8 cellular contexts compared by ENCODE assay signal in genomic region chr20:63580796-63581461, GRCh38. TPM values are rescaled to one million over a fixed set of nuclear protein-coding genes. Genes with fewer than 3 reads are reported as not detected.
A peak's percentile ranks its signal among the peaks of the same experiment; 100 is the strongest.
DNase-seq lines count a peak whose midpoint lies in the region; ATAC-seq and TF ChIP-seq lines count a peak whose summit lies in the region.

No MANE protein-coding gene starts in this region.

- intact Hi-C loops in lower leg skin (cut with DNase I; ENCODE audit: low total_unique reads): no loop called here

- H3K79me2 ChIP-seq in Loucy (ENCODE audit: insufficient read depth, low read length) (no peaks in the 10 kb centered on the region), osteoblast (ENCODE audit: insufficient read depth, low read length) (no peaks in the 10 kb centered on the region)

- TF ChIP-seq CTCF in Loucy (conservative IDR thresholded peaks at IDR 0.05; ENCODE audit: low read length) (peak; percentile 64), osteoblast (IDR thresholded peaks at IDR 0.05; ENCODE audit: extremely low read depth, low read depth, low read length) (peak; percentile 47), lower leg skin (IDR thresholded peaks at IDR 0.05) (no peak)

- DNase-seq in ELR (ENCODE audit: low read depth): peak; percentile 75
- peak; percentile 82 for DNase-seq in activated CD4-positive, alpha-beta T cell treated with anti-CD3 and anti-CD28 coated beads for 48 hours
- peak; percentile 54 for DNase-seq in effector CD4-positive, alpha-beta T cell
- DNase-seq in osteoblast (ENCODE audit: insufficient read length, low spot score, missing footprints): peak; percentile 92
- DNase-seq in lower leg skin (ENCODE audit: low spot score in 2 of 2): no peak

- H3K4me1 ChIP-seq in Loucy (ENCODE audit: insufficient read depth, low read length, poor library complexity, severe bottlenecking): no peaks in the 10 kb centered on the region
- H3K4me1 ChIP-seq in osteoblast (ENCODE audit: insufficient read depth, low read length): no peaks in the 10 kb centered on the region

- ATAC-seq in HG03442 (IDR thresholded peaks at IDR 0.05; ENCODE audit: unreplicated experiment): no peak
- ATAC-seq in HG02759 (IDR thresholded peaks at IDR 0.05; ENCODE audit: unreplicated experiment): no peak

- no peak overlapping the region for H2AFZ ChIP-seq in Loucy (ENCODE audit: low read length)
- no peak overlapping the region for H2AFZ ChIP-seq in osteoblast (ENCODE audit: low read length)

- no peak overlapping the region for H3K27ac ChIP-seq in osteoblast (ENCODE audit: low read depth, low read length)

- H3K9me2 ChIP-seq in Loucy (replicated peaks; ENCODE audit: low read depth, low read length): no peaks in the 10 kb centered on the region

- TF ChIP-seq POLR2A in lower leg skin (IDR thresholded peaks at IDR 0.05): no peak

- H3F3A ChIP-seq in Loucy (ENCODE audit: low read depth): no peaks in the 10 kb centered on the region

- H3K36me3 ChIP-seq in Loucy (ENCODE audit: insufficient read depth, low read length): no peaks in the 10 kb centered on the region
- H3K36me3 ChIP-seq in osteoblast (ENCODE audit: insufficient read depth, low read length): no peaks in the 10 kb centered on the region

- H3K9me3 ChIP-seq in Loucy (ENCODE audit: insufficient read depth, low read depth, low read length) (no peaks in the 10 kb centered on the region), osteoblast (ENCODE audit: low read depth, low read length) (no peaks in the 10 kb centered on the region)

- 37 to 38% methylated on average over 10 of the region's 12 CpGs for WGBS in lower leg skin, 2 donors

- H3K4me2 ChIP-seq in Loucy (ENCODE audit: low read depth, low read length, poor library complexity, severe bottlenecking) (no peak overlapping the region), osteoblast (ENCODE audit: insufficient read depth, low read length) (no peak overlapping the region)

- no peak overlapping the region for H3K9ac ChIP-seq in Loucy (ENCODE audit: low read depth, low read length, poor library complexity, severe bottlenecking)

- H4K20me1 ChIP-seq in Loucy (ENCODE audit: insufficient read depth, low read length, poor library complexity, severe bottlenecking): no peaks in the 10 kb centered on the region
- H4K20me1 ChIP-seq in osteoblast (ENCODE audit: insufficient read depth, low read length): no peaks in the 10 kb centered on the region

- no peaks in the 10 kb centered on the region for H3K27me3 ChIP-seq in Loucy (ENCODE audit: insufficient read depth, low read length, poor library complexity, severe bottlenecking)
- H3K27me3 ChIP-seq in osteoblast (ENCODE audit: insufficient read depth, low read length): peaks cover 3% of the 10 kb centered on the region

- H3K4me3 ChIP-seq in Loucy (ENCODE audit: low read length, poor library complexity, severe bottlenecking) (no peak overlapping the region), osteoblast (ENCODE audit: insufficient read depth, low read length) (no peak overlapping the region), lower leg skin (ENCODE audit: low read depth, poor library complexity, severe bottlenecking) (no peak overlapping the region)

RNA-seq across cellular contexts. Expression of gene HELZ2, which starts 6.9 kb away (rescaled TPM):
- total RNA-seq in osteoblast: 23.3 and 27.5 TPM in 2 replicates
- 10 to 100 TPM; 26.9 to 35.4 (median 28.6) TPM for total RNA-seq in lower leg skin

RNA-seq across cellular contexts. Expression of gene FNDC11, which starts 27.0 kb away (rescaled TPM):
- total RNA-seq in osteoblast: under 0.01 TPM in 1 of 2 replicates, not detected in the other
- total RNA-seq in lower leg skin: under 1 TPM in 2 of 4 donors, not detected in 2; 0.12 to 0.39 TPM

RNA-seq across cellular contexts. Expression of gene SRMS, which starts 33.4 kb away (rescaled TPM):
- total RNA-seq in osteoblast: not detected in 2 replicates
- under 1 TPM in 3 of 4 donors, not detected in 1; 0.16 to 0.59 (median 0.37) TPM for total RNA-seq in lower leg skin

RNA-seq across cellular contexts. Expression of gene PTK6, which starts 43.8 kb away (rescaled TPM):
- total RNA-seq in osteoblast (under 0.01 TPM in 1 of 2 replicates, not detected in the other), lower leg skin (100 to 1,000 TPM in 1 of 4 donors, 10 to 100 TPM in 3; 72.4 to 101 (median 79.9) TPM)

RNA-seq across cellular contexts. Expression of gene GMEB2, which starts 46.0 kb away (rescaled TPM):
- total RNA-seq in osteoblast (7.4 and 9.4 TPM in 2 replicates), lower leg skin (10 to 100 TPM; 11.9 to 18.3 (median 13.7) TPM)

Comparison
In these comparisons a context has a peak if more than half of its experiments do, and no peak if none do; other contexts are left out.
1. DNase-seq: peak in ELR (single experiment), activated CD4-positive, alpha-beta T cell treated with anti-CD3 and anti-CD28 coated beads for 48 hours (single experiment), effector CD4-positive, alpha-beta T cell (single experiment) and osteoblast (single experiment); none in lower leg skin (0 of 2).
2. CTCF ChIP-seq: peak in Loucy (single experiment) and osteoblast (single experiment); none in lower leg skin (0 of 3).